In the genomic region with DNA sequence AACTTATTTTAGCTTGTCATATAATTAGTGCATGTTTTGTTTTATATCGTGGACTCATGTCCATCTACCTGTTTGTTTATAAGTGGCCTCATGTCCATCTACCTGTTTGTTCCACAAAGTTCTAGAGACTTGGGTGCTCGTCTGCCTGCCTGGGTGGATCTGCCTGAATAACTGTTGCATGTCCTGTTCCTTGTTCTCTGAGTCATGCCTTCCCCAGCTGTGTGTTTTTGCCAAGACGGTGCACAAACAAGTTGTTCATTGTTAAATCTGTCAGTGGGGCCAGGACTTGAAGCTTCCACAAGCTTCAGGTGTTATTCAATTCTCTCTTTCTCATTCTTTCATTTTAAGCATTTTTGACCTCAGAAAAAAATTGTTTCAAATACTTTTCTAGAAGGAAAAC, we compare ENCODE assay signal across 12 cellular contexts.
DNase-seq lines count a peak whose midpoint lies in the region; FAIRE-seq and TF ChIP-seq lines count a peak whose summit lies in the region.
"Had no signal": no experiment of that assay in that cellular context is flagged by ENCODE, and none has a peak within 500 bp of the region (broad histone marks: within the 10 kb centered on the region; RNA-seq: fewer than 3 reads in every experiment).

No MANE protein-coding gene starts in this region.

- H3K36me3 ChIP-seq in hepatocyte (replicated peaks; ENCODE audit: insufficient read depth, low read depth) = no peaks in the 10 kb centered on the region

- H3K4me2 ChIP-seq in hepatocyte = no peak overlapping the region

- TF ChIP-seq CTCF in astrocyte of the cerebellum (IDR thresholded peaks at IDR 0.05; ENCODE audit: low read depth, low read length, missing control alignments) (no peak), hepatocyte (IDR thresholded peaks at IDR 0.05; ENCODE audit: poor library complexity) (no peak)

- H3K27me3 ChIP-seq in hepatocyte = no peaks in the 10 kb centered on the region

- DNase-seq in DMS53 (lab: John Stamatoyannopoulos, UW) (peak; percentile 20), DMS53 treated with DMSO at 0.1 percent for 48 hours (lab: John Stamatoyannopoulos, UW; ENCODE audit: unreplicated experiment) (no peak), astrocyte of the cerebellum (ENCODE audit: low read depth) (peak; percentile 33), hepatocyte (ENCODE audit: low spot score) (peak; percentile 22), urothelium cell line (ENCODE audit: low spot score) (peak; percentile 78), midbrain (lab: John Stamatoyannopoulos, UW) (no peak), NCI-H748 treated with DMSO at 0.1 percent for 48 hours (lab: John Stamatoyannopoulos, UW) (no peak)
- no peak for DNase-seq in stimulated activated CD4-positive, alpha-beta T cell treated with anti-CD3 and anti-CD28 coated beads, Interleukin-2, amount 100 ng/mL, for 24 hours
- DNase-seq: activated CD8-positive, alpha-beta memory T cell treated with anti-CD3 and anti-CD28 coated beads, Interleukin-2, amount 10 ng/mL, durations not matched to agents 7 days and 5 days; aorta; NCI-H524 treated with DMSO at 0.1 percent for 48 hours had no signal

- 60% methylated on average over 3 of the region's 3 CpGs for WGBS in hepatocyte (ENCODE audit: low lambda C conversion rate, missing lambda C conversion rate)

- no peak overlapping the region for H3K27ac ChIP-seq in hepatocyte
- H3K27ac ChIP-seq: 22Rv1 had no signal

- H2AFZ ChIP-seq in hepatocyte = no peak overlapping the region

- H3K9me2 ChIP-seq in hepatocyte (replicated peaks; ENCODE audit: insufficient read depth) = no peaks in the 10 kb centered on the region

- in situ Hi-C loops in astrocyte of the cerebellum (cut with HindIII; ENCODE audit: low sequenced_read_pairs) = no loop called here

- H3K79me2 ChIP-seq in hepatocyte = no peaks in the 10 kb centered on the region

- H4K20me1 ChIP-seq in hepatocyte (ENCODE audit: insufficient read depth, poor library complexity, severe bottlenecking) = no peaks in the 10 kb centered on the region

- H3K4me3 ChIP-seq in astrocyte of the cerebellum (ENCODE audit: low read depth, low read length) (no peak overlapping the region), hepatocyte (no peak overlapping the region)

- FAIRE-seq in urothelium cell line (lab: Jason Lieb, UNC) = peak; percentile 83

- H3K4me1 ChIP-seq in hepatocyte (ENCODE audit: insufficient read depth) = no peaks in the 10 kb centered on the region

- H3K9me3 ChIP-seq in hepatocyte (ENCODE audit: low read depth) = no peaks in the 10 kb centered on the region

Comparison
In these comparisons a context has a peak if more than half of its experiments do, and no peak if none do; other contexts are left out.
1. DNase-seq: peak in DMS53 (single experiment), astrocyte of the cerebellum (single experiment), hepatocyte (single experiment) and urothelium cell line (single experiment); none in DMS53 treated with DMSO at 0.1 percent for 48 hours (single experiment), stimulated activated CD4-positive, alpha-beta T cell treated with anti-CD3 and anti-CD28 coated beads, Interleukin-2, amount 100 ng/mL, for 24 hours (0 of 2), midbrain (single experiment) and NCI-H748 treated with DMSO at 0.1 percent for 48 hours (single experiment).